In genomic region chr15:96344120-96344705, GRCh38 we compare ENCODE assay signal across 13 cellular contexts. TPM values are rescaled to one million over a fixed set of nuclear protein-coding genes. Genes with fewer than 3 reads are reported as not detected.
DNase-seq lines count a peak whose midpoint lies in the region; ATAC-seq and TF ChIP-seq lines count a peak whose summit lies in the region.
"Had no signal": no experiment of that assay in that cellular context is flagged by ENCODE, and none has a peak within 500 bp of the region (broad histone marks: within the 10 kb centered on the region; RNA-seq: fewer than 3 reads in every experiment).

No MANE protein-coding gene starts in this region.

- WGBS in adipose tissue, 3 donors, result 23 to 59% (median 34%) methylated on average over 27 to 29 of the region's 29 CpGs
- 74% methylated on average over 24 of the region's 29 CpGs for WGBS in hepatocyte (ENCODE audit: low lambda C conversion rate, missing lambda C conversion rate)
- 73% methylated on average over 29 of the region's 29 CpGs for WGBS in prostate gland

- H3K4me2 ChIP-seq in hepatocyte, result peak overlapping the region; percentile 96
- H3K4me2 ChIP-seq: SK-N-SH had no signal

- POLR2A ChIA-PET in naive thymus-derived CD8-positive, alpha-beta T cell (lab: Charles Lee), result no interaction called here

- H3K27ac ChIP-seq in adipose tissue (ENCODE audit: low read depth, low read length) (peak overlapping the region; percentile 62), hepatocyte (no peak overlapping the region), prostate gland (peak overlapping the region; percentile 91 to 95)
- H3K27ac ChIP-seq: BLaER1 treated with 17β-estradiol and CSF1 and Interleukin-3, amounts not matched to agents 10 nM and 100 nM had no signal

- intact Hi-C loops in prostate gland (cut with DNase I), result loop anchor here (5.0 kb wide), 1 partner anchor 1082 kb away; no protein-coding TSS in a partner anchor

- H2AFZ ChIP-seq in hepatocyte, result no peak overlapping the region

- DNase-seq in DMS114 treated with DMSO at 0.1 percent for 48 hours (lab: John Stamatoyannopoulos, UW; ENCODE audit: unreplicated experiment) (peak; percentile 82), hepatocyte (ENCODE audit: low spot score) (no peak), prostate gland (ENCODE audit: low spot score) (no peak), GM19238 (ENCODE audit: insufficient read length, low spot score) (no peak), occipital lobe (lab: John Stamatoyannopoulos, UW) (no peak)
- DNase-seq in naive thymus-derived CD8-positive, alpha-beta T cell, result no peak
- DNase-seq: KBM-7; NCI-H446; SK-N-SH; stimulated activated naive CD4-positive, alpha-beta T cell had no signal

- H3K4me1 ChIP-seq in hepatocyte (ENCODE audit: insufficient read depth), result peaks cover 53% of the 10 kb centered on the region
- H3K4me1 ChIP-seq in prostate gland (replicated peaks), result no peaks in the 10 kb centered on the region

- TF ChIP-seq POLR2A in prostate gland (IDR thresholded peaks at IDR 0.05), result no peak

- H3K9me3 ChIP-seq in hepatocyte (ENCODE audit: low read depth) (no peaks in the 10 kb centered on the region), prostate gland (no peaks in the 10 kb centered on the region)
- H3K9me3 ChIP-seq: SK-N-SH had no signal

- H3K9me3 Mint-ChIP-seq in naive thymus-derived CD8-positive, alpha-beta T cell, result peaks cover 0 to 31% (median 13%) of the 10 kb centered on the region in 9 donors

- peak overlapping the region in 1 of 10 donors; percentile 34 for H3K4me3 Mint-ChIP-seq in naive thymus-derived CD8-positive, alpha-beta T cell

- no peak for ATAC-seq in HG03469 (IDR thresholded peaks at IDR 0.05; ENCODE audit: unreplicated experiment)
- no peak for ATAC-seq in naive thymus-derived CD8-positive, alpha-beta T cell

- peaks cover 32% of the 10 kb centered on the region for H4K20me1 ChIP-seq in hepatocyte (ENCODE audit: insufficient read depth, poor library complexity, severe bottlenecking)

- peaks cover 5 to 16% (median 6%) of the 10 kb centered on the region in 3 donors for H3K36me3 Mint-ChIP-seq in naive thymus-derived CD8-positive, alpha-beta T cell

- peaks cover 26% of the 10 kb centered on the region for H3K27me3 ChIP-seq in hepatocyte
- H3K27me3 ChIP-seq in prostate gland (replicated peaks; ENCODE audit: insufficient read depth), result no peaks in the 10 kb centered on the region

- H3K27ac Mint-ChIP-seq in naive thymus-derived CD8-positive, alpha-beta T cell, result no peak overlapping the region

- peaks cover 94% of the 10 kb centered on the region for H3K79me2 ChIP-seq in hepatocyte

- peaks cover 69 to 100% (median 86%) of the 10 kb centered on the region in 5 donors for H3K27me3 Mint-ChIP-seq in naive thymus-derived CD8-positive, alpha-beta T cell

- no peak for TF ChIP-seq CTCF in hepatocyte (IDR thresholded peaks at IDR 0.05; ENCODE audit: poor library complexity)
- TF ChIP-seq CTCF in prostate gland (IDR thresholded peaks at IDR 0.05), result no peak

- H3K36me3 ChIP-seq in hepatocyte (replicated peaks; ENCODE audit: insufficient read depth, low read depth) (no peaks in the 10 kb centered on the region), prostate gland (no peaks in the 10 kb centered on the region)
- H3K36me3 ChIP-seq: BLaER1 treated with 17β-estradiol and CSF1 and Interleukin-3, amounts not matched to agents 10 nM and 100 nM had no signal

- no peaks in the 10 kb centered on the region for H3K9me2 ChIP-seq in hepatocyte (replicated peaks; ENCODE audit: insufficient read depth)
- H3K9me2 ChIP-seq: SK-N-SH had no signal

- H3K4me1 Mint-ChIP-seq in naive thymus-derived CD8-positive, alpha-beta T cell, result peaks cover 3 to 23% (median 9%) of the 10 kb centered on the region in 4 donors

- H3K4me3 ChIP-seq in hepatocyte, result no peak overlapping the region
- H3K4me3 ChIP-seq in prostate gland, result no peak overlapping the region
- H3K4me3 ChIP-seq: BLaER1 treated with 17β-estradiol and CSF1 and Interleukin-3, amounts not matched to agents 10 nM and 100 nM had no signal

RNA-seq across cellular contexts. Expression of gene NR2F2, which starts 13.7 kb away (rescaled TPM):
- polyA plus RNA-seq in adipose tissue (10 to 100 TPM in 2 of 3 donors, 1 to 10 TPM in 1; 9.7 to 33.5 (median 31.4) TPM), hepatocyte (27.9 and 28.3 TPM in 2 replicates)
- total RNA-seq in hepatocyte (16.5 and 23.0 TPM in 2 replicates), prostate gland (10 to 100 TPM; 48.7 to 58.1 TPM), occipital lobe (4.1 TPM)
- total RNA-seq in naive thymus-derived CD8-positive, alpha-beta T cell, result not detected
- not detected for polyA plus RNA-seq in naive thymus-derived CD8-positive, alpha-beta T cell
